ENCODE assay signal across 8 cellular contexts in genomic region chr5:10761842-10762165, GRCh38. TPM values are rescaled to one million over a fixed set of nuclear protein-coding genes. Genes with fewer than 3 reads are reported as not detected.
DNase-seq lines count a peak whose midpoint lies in the region; TF ChIP-seq lines count a peak whose summit lies in the region.

No MANE protein-coding gene starts in this region.

- H3K9ac ChIP-seq in Karpas-422 (ENCODE audit: low read length): peak overlapping the region; percentile 92

- DNase-seq in NOMO-1 (lab: John Stamatoyannopoulos, UW; ENCODE audit: unreplicated experiment in 2 of 2) (peak; percentile 88 to 89), NOMO-1 treated with dmso at 0.1 percent for 144 hours (lab: John Stamatoyannopoulos, UW; ENCODE audit: unreplicated experiment) (no peak), Karpas-422 (peak; percentile 82), cardiac fibroblast (ENCODE audit: low read depth in 2 of 2) (peak in 1 of 2 donors; percentile 34), glomerular visceral epithelial cell (ENCODE audit: extremely low spot score) (no peak), NCI-H748 (lab: John Stamatoyannopoulos, UW; ENCODE audit: unreplicated experiment) (no peak)
- DNase-seq in NK-92 treated with Interleukin-12 subunit alpha and Interleukin-12 subunit beta, amount 100 ng/mL, for 24 hours (lab: John Stamatoyannopoulos, UW): no peak

- H3K79me2 ChIP-seq in Karpas-422 (ENCODE audit: low read length): peaks cover 39% of the 10 kb centered on the region

- peak overlapping the region; percentile 48; the same call in 1 of the 2 replicates for H2AFZ ChIP-seq in Karpas-422 (ENCODE audit: low read length)

- H3K4me1 ChIP-seq in Karpas-422 (ENCODE audit: low read length) (peaks cover 55% of the 10 kb centered on the region), mononuclear cell (ENCODE audit: insufficient read depth, low read length) (peaks cover 51% of the 10 kb centered on the region)

- H3K9me2 ChIP-seq in Karpas-422 (replicated peaks; ENCODE audit: insufficient read depth, low read length): no peaks in the 10 kb centered on the region

- peak overlapping the region; percentile 83 for H3K4me2 ChIP-seq in Karpas-422 (ENCODE audit: low read depth, low read length, poor library complexity, severe bottlenecking)

- TF ChIP-seq CTCF in cardiac fibroblast (IDR thresholded peaks at IDR 0.05; ENCODE audit: low read depth, low read length): no peak

- H3K4me3 ChIP-seq in Karpas-422 (ENCODE audit: low read length) (peak overlapping the region; percentile 74), cardiac fibroblast (replicated peaks in 1 of 2; ENCODE audit: low read depth in 2 of 2, low read length in 2 of 2) (peak overlapping the region; percentile 41 to 56), mononuclear cell (ENCODE audit: low read length) (peak overlapping the region; percentile 47)

- H4K20me1 ChIP-seq in Karpas-422 (ENCODE audit: insufficient read depth, low read depth, low read length): peaks cover 27% of the 10 kb centered on the region

- H3K27ac ChIP-seq in Karpas-422 (ENCODE audit: low read length): peak overlapping the region; percentile 94

- H3K36me3 ChIP-seq in Karpas-422 (ENCODE audit: insufficient read depth, low read length): peaks cover 3% of the 10 kb centered on the region; the same call in 1 of the 2 replicates

- H3K27me3 ChIP-seq in Karpas-422 (ENCODE audit: low read length) (no peaks in the 10 kb centered on the region), mononuclear cell (ENCODE audit: insufficient read depth, low read length) (no peaks in the 10 kb centered on the region)

- no peaks in the 10 kb centered on the region for H3K9me3 ChIP-seq in Karpas-422 (ENCODE audit: low read length)
- H3K9me3 ChIP-seq in mononuclear cell (ENCODE audit: low read depth, low read length): no peaks in the 10 kb centered on the region

RNA-seq across cellular contexts. Expression of gene DAP, which starts 0.8 kb away (rescaled TPM):
- 33.8 and 42.6 TPM in 2 replicates for total RNA-seq in Karpas-422 (2014; rRNA removed; shearing (Covaris generic); ENCODE audit: low replicate concordance)
- total RNA-seq in mononuclear cell: 20.1 TPM

Comparison
In these comparisons a context has a peak if more than half of its experiments do, and no peak if none do; other contexts are left out.
1. DNase-seq: peak in NOMO-1 (2 of 2) and Karpas-422 (single experiment); none in NOMO-1 treated with dmso at 0.1 percent for 144 hours (single experiment), glomerular visceral epithelial cell (single experiment), NCI-H748 (single experiment) and NK-92 treated with Interleukin-12 subunit alpha and Interleukin-12 subunit beta, amount 100 ng/mL, for 24 hours (single experiment).
2. Peak in every context shown above with its lines, with median percentiles within 50 percentile points of each other: H3K4me3 ChIP-seq.